ENCODE assay signal across 9 cellular contexts in genomic region chr10:91883549-91884542, GRCh38. TPM values are rescaled to one million over a fixed set of nuclear protein-coding genes. Genes with fewer than 3 reads are reported as not detected.
DNase-seq lines count a peak whose midpoint lies in the region; ATAC-seq and TF ChIP-seq lines count a peak whose summit lies in the region.
"Had no signal": no experiment of that assay in that cellular context is flagged by ENCODE, and none has a peak within 500 bp of the region (broad histone marks: within the 10 kb centered on the region; RNA-seq: fewer than 3 reads in every experiment).

No MANE protein-coding gene starts in this region.

- no peaks in the 10 kb centered on the region for H3K79me2 ChIP-seq in PC-9 (ENCODE audit: low read depth)

- no peak overlapping the region for H3K4me2 ChIP-seq in PC-9

- POLR2A ChIA-PET in PC-9 (lab: Charles Lee; ENCODE audit: unreplicated experiment), result interaction anchor here (0.5 to 0.7 kb wide), 3 partner anchors 16 to 31 kb away, joined by 3 to 4 read pairs (median 3); no protein-coding TSS in a partner anchor

- H3K27me3 ChIP-seq in HUES6 (ENCODE audit: control insufficient read depth, insufficient read depth, low read length) (no peaks in the 10 kb centered on the region), stomach smooth muscle (ENCODE audit: control insufficient read depth in 1 of 2, insufficient read depth in 2 of 2, low read length in 2 of 2) (no peaks in the 10 kb centered on the region), PC-9 (ENCODE audit: insufficient read depth, low read depth) (no peaks in the 10 kb centered on the region)

- BruUV-seq in PC-9 (replicated peaks; lab: Mats Ljungman, UMichigan), result no TSS peak

- intact Hi-C loops in PC-9 (cut with micrococcal nuclease; ENCODE audit: unreplicated experiment), result no loop called here

- H3F3A ChIP-seq in PC-9 (ENCODE audit: insufficient read depth, low read depth), result no peaks in the 10 kb centered on the region

- TF ChIP-seq CTCF in PC-9 (conservative IDR thresholded peaks at IDR 0.05), result no peak

- no peak for ATAC-seq in GM21786 (IDR thresholded peaks at IDR 0.05; ENCODE audit: unreplicated experiment)
- no peak for ATAC-seq in HG03432 (IDR thresholded peaks at IDR 0.05; ENCODE audit: unreplicated experiment)
- no peak for ATAC-seq in GM21381 (IDR thresholded peaks at IDR 0.05; ENCODE audit: unreplicated experiment)

- peak overlapping the region; percentile 69 for H3K9ac ChIP-seq in HUES6 (ENCODE audit: low read length)
- peak overlapping the region in 1 of 2 donors; percentile 29 for H3K9ac ChIP-seq in stomach smooth muscle (ENCODE audit: low read length in 2 of 2)

- CTCF ChIA-PET in PC-9 (lab: Charles Lee), result no interaction called here

- H3K4me3 ChIP-seq in HUES6 (ENCODE audit: low read depth, low read length) (peak overlapping the region; percentile 40), stomach smooth muscle (ENCODE audit: low read length in 2 of 2) (peak overlapping the region in 1 of 2 donors; percentile 54), PC-9 (no peak overlapping the region)

- H3K27ac ChIP-seq in HUES6 (ENCODE audit: low read depth, low read length) (peak overlapping the region; percentile 13; the same call in 1 of the 2 replicates), stomach smooth muscle (ENCODE audit: low read length) (peak overlapping the region; percentile 18), PC-9 (no peak overlapping the region)

- H3K36me3 ChIP-seq in HUES6 (ENCODE audit: control insufficient read depth, insufficient read depth, low read length) (no peaks in the 10 kb centered on the region), stomach smooth muscle (ENCODE audit: control insufficient read depth in 2 of 2, insufficient read depth in 2 of 2, low read length in 2 of 2) (no peaks in the 10 kb centered on the region), PC-9 (ENCODE audit: low read depth) (no peaks in the 10 kb centered on the region)

- H3K9me2 ChIP-seq in PC-9 (ENCODE audit: insufficient read depth), result no peaks in the 10 kb centered on the region

- DNase-seq in cerebellar cortex (ENCODE audit: low spot score) (peak; percentile 95), kidney glomerular epithelial cell (lab: John Stamatoyannopoulos, UW) (peak; percentile 60), PC-9 (no peak)
- DNase-seq: stimulated activated CD4-positive, alpha-beta T cell treated with anti-CD3 and anti-CD28 coated beads, Interleukin-2, amount 100 ng/mL, for 48 hours had no signal

- no peak overlapping the region for H2AFZ ChIP-seq in PC-9

- H3K4me1 ChIP-seq in HUES6 (ENCODE audit: control insufficient read depth, insufficient read depth, low read length), result peaks cover 58% of the 10 kb centered on the region
- H3K4me1 ChIP-seq in stomach smooth muscle (ENCODE audit: control insufficient read depth, insufficient read depth, low read length), result peaks cover 11% of the 10 kb centered on the region
- H3K4me1 ChIP-seq in PC-9 (replicated peaks; ENCODE audit: insufficient read depth), result peaks cover 15% of the 10 kb centered on the region; the same call in 1 of the 2 replicates

- peaks cover 2% of the 10 kb centered on the region; the same call in 1 of the 2 replicates for H3K9me3 ChIP-seq in HUES6 (ENCODE audit: control insufficient read depth, insufficient read depth, low read depth, low read length)
- H3K9me3 ChIP-seq in stomach smooth muscle (ENCODE audit: control insufficient read depth in 2 of 2, low read length in 2 of 2), result no peaks in the 10 kb centered on the region
- H3K9me3 ChIP-seq in PC-9 (ENCODE audit: insufficient read depth, low read depth), result no peaks in the 10 kb centered on the region

- no peaks in the 10 kb centered on the region for H4K20me1 ChIP-seq in PC-9 (ENCODE audit: insufficient read depth)

RNA-seq across cellular contexts. Expression of gene FGFBP3, which starts 25.4 kb away (rescaled TPM):
- 0.68 and 1.0 TPM in 2 replicates for total RNA-seq in PC-9 (2021)

RNA-seq across cellular contexts. Expression of gene BTAF1, which starts 39.7 kb away (rescaled TPM):
- total RNA-seq in PC-9 (2021), result 16.7 and 19.0 TPM in 2 replicates

Comparison
In these comparisons a context has a peak if more than half of its experiments do, and no peak if none do; other contexts are left out.
1. DNase-seq: peak in cerebellar cortex (single experiment) and kidney glomerular epithelial cell (single experiment); none in PC-9 (0 of 2).